Comparison of ENCODE assay signal across 1 cellular context in the genomic region with DNA sequence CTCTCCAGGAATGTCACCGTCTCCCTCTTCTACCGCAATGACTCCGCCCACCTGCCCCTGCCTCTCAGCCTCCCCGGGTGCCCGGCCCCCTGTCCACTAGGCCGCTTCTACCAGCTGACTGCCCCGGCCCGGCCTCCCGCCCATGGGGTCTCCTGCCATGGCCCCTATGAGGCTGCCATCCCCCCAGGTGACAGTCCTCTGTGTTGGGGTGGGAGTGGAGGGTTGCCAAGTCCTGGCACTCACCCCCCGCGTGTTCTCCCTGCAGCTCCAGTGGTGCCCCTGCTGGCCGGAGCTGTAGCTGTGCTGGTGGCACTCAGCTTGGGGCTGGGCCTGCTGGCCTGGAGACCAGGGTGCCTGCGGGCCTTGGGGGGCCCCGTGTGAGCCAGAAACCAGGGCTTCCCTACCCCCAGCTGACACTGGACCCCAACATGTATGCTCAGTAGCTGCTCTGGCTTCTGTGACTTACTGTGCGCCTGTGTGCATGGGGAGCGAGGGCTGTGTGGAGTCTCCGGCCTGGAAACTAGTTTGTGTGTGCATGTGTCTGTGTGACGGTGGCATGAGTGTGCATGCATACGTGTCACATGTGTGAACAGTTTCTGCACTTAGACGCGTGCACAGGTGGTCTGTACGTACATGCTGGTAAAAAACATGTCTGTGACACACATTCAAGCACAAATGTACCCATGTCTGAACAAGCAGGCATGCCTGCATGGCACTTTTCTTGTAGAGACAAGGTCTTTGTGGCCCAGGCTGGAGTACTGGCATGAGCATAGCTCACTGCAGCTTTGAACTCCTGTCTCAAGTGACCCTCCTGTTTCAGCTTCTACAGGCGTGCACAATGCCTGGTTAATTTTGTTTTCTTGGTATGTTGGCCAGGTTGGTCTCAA.
TF ChIP-seq lines count a peak whose summit lies in the region.

No MANE protein-coding gene starts in this region.

TF ChIP-seq in WTC11, 78 proteins besides CTCF, POLR2A, EP300 and RAD21 (continued from another document):
- TF ChIP-seq, protein P1, sequence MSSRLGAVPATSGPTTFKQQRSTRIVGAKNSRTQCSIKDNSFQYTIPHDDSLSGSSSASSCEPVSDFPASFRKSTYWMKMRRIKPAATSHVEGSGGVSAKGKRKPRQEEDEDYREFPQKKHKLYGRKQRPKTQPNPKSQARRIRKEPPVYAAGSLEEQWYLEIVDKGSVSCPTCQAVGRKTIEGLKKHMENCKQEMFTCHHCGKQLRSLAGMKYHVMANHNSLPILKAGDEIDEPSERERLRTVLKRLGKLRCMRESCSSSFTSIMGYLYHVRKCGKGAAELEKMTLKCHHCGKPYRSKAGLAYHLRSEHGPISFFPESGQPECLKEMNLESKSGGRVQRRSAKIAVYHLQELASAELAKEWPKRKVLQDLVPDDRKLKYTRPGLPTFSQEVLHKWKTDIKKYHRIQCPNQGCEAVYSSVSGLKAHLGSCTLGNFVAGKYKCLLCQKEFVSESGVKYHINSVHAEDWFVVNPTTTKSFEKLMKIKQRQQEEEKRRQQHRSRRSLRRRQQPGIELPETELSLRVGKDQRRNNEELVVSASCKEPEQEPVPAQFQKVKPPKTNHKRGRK (CRISPR knock-in tag; IDR thresholded peaks at IDR 0.05; ENCODE audit: borderline replicate concordance) = 0 out of 2 replicates have a peak, but pooled peaks have one; percentile 82
- TF ChIP-seq, protein P2, sequence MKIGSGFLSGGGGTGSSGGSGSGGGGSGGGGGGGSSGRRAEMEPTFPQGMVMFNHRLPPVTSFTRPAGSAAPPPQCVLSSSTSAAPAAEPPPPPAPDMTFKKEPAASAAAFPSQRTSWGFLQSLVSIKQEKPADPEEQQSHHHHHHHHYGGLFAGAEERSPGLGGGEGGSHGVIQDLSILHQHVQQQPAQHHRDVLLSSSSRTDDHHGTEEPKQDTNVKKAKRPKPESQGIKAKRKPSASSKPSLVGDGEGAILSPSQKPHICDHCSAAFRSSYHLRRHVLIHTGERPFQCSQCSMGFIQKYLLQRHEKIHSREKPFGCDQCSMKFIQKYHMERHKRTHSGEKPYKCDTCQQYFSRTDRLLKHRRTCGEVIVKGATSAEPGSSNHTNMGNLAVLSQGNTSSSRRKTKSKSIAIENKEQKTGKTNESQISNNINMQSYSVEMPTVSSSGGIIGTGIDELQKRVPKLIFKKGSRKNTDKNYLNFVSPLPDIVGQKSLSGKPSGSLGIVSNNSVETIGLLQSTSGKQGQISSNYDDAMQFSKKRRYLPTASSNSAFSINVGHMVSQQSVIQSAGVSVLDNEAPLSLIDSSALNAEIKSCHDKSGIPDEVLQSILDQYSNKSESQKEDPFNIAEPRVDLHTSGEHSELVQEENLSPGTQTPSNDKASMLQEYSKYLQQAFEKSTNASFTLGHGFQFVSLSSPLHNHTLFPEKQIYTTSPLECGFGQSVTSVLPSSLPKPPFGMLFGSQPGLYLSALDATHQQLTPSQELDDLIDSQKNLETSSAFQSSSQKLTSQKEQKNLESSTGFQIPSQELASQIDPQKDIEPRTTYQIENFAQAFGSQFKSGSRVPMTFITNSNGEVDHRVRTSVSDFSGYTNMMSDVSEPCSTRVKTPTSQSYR (CRISPR knock-in tag; IDR thresholded peaks at IDR 0.05) = peak; percentile 93
- TF ChIP-seq, protein P3, sequence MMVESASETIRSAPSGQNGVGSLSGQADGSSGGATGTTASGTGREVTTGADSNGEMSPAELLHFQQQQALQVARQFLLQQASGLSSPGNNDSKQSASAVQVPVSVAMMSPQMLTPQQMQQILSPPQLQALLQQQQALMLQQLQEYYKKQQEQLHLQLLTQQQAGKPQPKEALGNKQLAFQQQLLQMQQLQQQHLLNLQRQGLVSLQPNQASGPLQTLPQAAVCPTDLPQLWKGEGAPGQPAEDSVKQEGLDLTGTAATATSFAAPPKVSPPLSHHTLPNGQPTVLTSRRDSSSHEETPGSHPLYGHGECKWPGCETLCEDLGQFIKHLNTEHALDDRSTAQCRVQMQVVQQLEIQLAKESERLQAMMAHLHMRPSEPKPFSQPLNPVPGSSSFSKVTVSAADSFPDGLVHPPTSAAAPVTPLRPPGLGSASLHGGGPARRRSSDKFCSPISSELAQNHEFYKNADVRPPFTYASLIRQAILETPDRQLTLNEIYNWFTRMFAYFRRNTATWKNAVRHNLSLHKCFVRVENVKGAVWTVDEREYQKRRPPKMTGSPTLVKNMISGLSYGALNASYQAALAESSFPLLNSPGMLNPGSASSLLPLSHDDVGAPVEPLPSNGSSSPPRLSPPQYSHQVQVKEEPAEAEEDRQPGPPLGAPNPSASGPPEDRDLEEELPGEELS (CRISPR knock-in tag; IDR thresholded peaks at IDR 0.05) = no peak; the same call in 1 of the 2 replicates
- TF ChIP-seq MXD4 (CRISPR knock-in tag; IDR thresholded peaks at IDR 0.05; ENCODE audit: borderline replicate concordance) (no peak), SMAD4 (CRISPR knock-in tag; IDR thresholded peaks at IDR 0.05) (no peak), JUN (CRISPR knock-in tag; IDR thresholded peaks at IDR 0.05) (no peak), NFATC4 (CRISPR knock-in tag; IDR thresholded peaks at IDR 0.05) (peak; percentile 41; the same call in 1 of the 2 replicates), ATF1 (CRISPR knock-in tag; IDR thresholded peaks at IDR 0.05) (peak; percentile 84; the same call in 1 of the 2 replicates), GTF2I (CRISPR knock-in tag; conservative IDR thresholded peaks at IDR 0.05) (no peak)
- TF ChIP-seq, protein P4, sequence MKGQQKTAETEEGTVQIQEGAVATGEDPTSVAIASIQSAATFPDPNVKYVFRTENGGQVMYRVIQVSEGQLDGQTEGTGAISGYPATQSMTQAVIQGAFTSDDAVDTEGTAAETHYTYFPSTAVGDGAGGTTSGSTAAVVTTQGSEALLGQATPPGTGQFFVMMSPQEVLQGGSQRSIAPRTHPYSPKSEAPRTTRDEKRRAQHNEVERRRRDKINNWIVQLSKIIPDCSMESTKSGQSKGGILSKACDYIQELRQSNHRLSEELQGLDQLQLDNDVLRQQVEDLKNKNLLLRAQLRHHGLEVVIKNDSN (CRISPR knock-in tag; IDR thresholded peaks at IDR 0.05) = peak; percentile 49; the same call in 1 of the 2 replicates
